Comparison of ENCODE assay signal across 36 cellular contexts in genomic region chr19:11024259-11024658, GRCh38.
A peak's percentile ranks its signal among the peaks of the same experiment; 100 is the strongest.
DNase-seq lines count a peak whose midpoint lies in the region; ATAC-seq, FAIRE-seq and TF ChIP-seq lines count a peak whose summit lies in the region.
"Had no signal": no experiment of that assay in that cellular context is flagged by ENCODE, and none has a peak within 500 bp of the region (broad histone marks: within the 10 kb centered on the region; RNA-seq: fewer than 3 reads in every experiment).

No MANE protein-coding gene starts in this region.

- H3K36me3 Mint-ChIP-seq in natural killer cell treated with Interleukin-12 subunit alpha and Interleukin-12 subunit beta and Interleukin-15 and Interleukin-18, amount 100 ng/mL, for 72 hours, result no peaks in the 10 kb centered on the region
- H3K36me3 Mint-ChIP-seq in natural killer cell, result no peaks in the 10 kb centered on the region
- peaks cover 11% of the 10 kb centered on the region for H3K36me3 Mint-ChIP-seq in astrocyte (ENCODE audit: low read depth, unreplicated experiment)

- H3K9me3 ChIP-seq in astrocyte (ENCODE audit: insufficient read depth, low read depth, low read length) (no peaks in the 10 kb centered on the region), mesodermal cell (ENCODE audit: control insufficient read depth, low read length) (no peaks in the 10 kb centered on the region), BE2C (no peaks in the 10 kb centered on the region)
- H3K9me3 ChIP-seq: BLaER1 treated with 17β-estradiol and CSF1 and Interleukin-3, amounts not matched to agents 10 nM and 100 nM; esophagus muscularis mucosa; Peyer's patch; SJSA1; thoracic aorta; uterus had no signal

- H3K36me3 ChIP-seq in astrocyte (ENCODE audit: insufficient read depth, low read length) (peaks cover 26% of the 10 kb centered on the region), mesodermal cell (ENCODE audit: control insufficient read depth, insufficient read depth, low read length) (peaks cover 96% of the 10 kb centered on the region), BE2C (peaks cover 89% of the 10 kb centered on the region)
- H3K36me3 ChIP-seq: uterus had no signal

- no peak overlapping the region for H3K4me2 ChIP-seq in astrocyte (ENCODE audit: low read length)
- H3K4me2 ChIP-seq: hepatocyte had no signal

- H3K27ac ChIP-seq in astrocyte (ENCODE audit: low read depth, low read length), result no peak overlapping the region
- H3K27ac ChIP-seq in mesodermal cell (ENCODE audit: low read depth, low read length, severe bottlenecking), result peak overlapping the region; percentile 1
- H3K27ac ChIP-seq: esophagus muscularis mucosa, hepatocyte, Peyer's patch, SJSA1, thoracic aorta had no signal

- no peaks in the 10 kb centered on the region for H3K27me3 Mint-ChIP-seq in natural killer cell treated with Interleukin-12 subunit alpha and Interleukin-12 subunit beta and Interleukin-15 and Interleukin-18, amount 100 ng/mL, for 72 hours
- H3K27me3 Mint-ChIP-seq in natural killer cell (ENCODE audit: low read depth in 2 of 2) (no peaks in the 10 kb centered on the region), astrocyte (ENCODE audit: low read depth, unreplicated experiment) (no peaks in the 10 kb centered on the region)
- H3K27me3 Mint-ChIP-seq: activated CD4-positive, alpha-beta T cell treated with anti-CD3 and anti-CD28 coated beads, Interleukin-2, amount 10 ng/mL, durations not matched to agents 7 days and 5 days; stimulated activated naive CD8-positive, alpha-beta T cell treated with anti-CD3 and anti-CD28 coated beads, Interleukin-15, amount 100 ng/mL, for 72 hours; T-cell had no signal

- H3K4me1 Mint-ChIP-seq in natural killer cell treated with Interleukin-12 subunit alpha and Interleukin-12 subunit beta and Interleukin-15 and Interleukin-18, amount 100 ng/mL, for 72 hours (ENCODE audit: low read depth in 2 of 2), result no peaks in the 10 kb centered on the region
- H3K4me1 Mint-ChIP-seq in natural killer cell, result no peaks in the 10 kb centered on the region
- no peaks in the 10 kb centered on the region for H3K4me1 Mint-ChIP-seq in astrocyte (ENCODE audit: low read depth, unreplicated experiment)
- H3K4me1 Mint-ChIP-seq: activated CD4-positive, alpha-beta T cell treated with anti-CD3 and anti-CD28 coated beads, Interleukin-2, amount 10 ng/mL, durations not matched to agents 7 days and 5 days; neural crest cell; T-cell; WTC11 had no signal

- intact Hi-C loops in natural killer cell (cut with micrococcal nuclease), result no loop called here

- no peak for ATAC-seq in natural killer cell treated with Interleukin-12 subunit alpha and Interleukin-12 subunit beta and Interleukin-15 and Interleukin-18, amount 100 ng/mL, for 72 hours
- ATAC-seq in natural killer cell, result no peak
- ATAC-seq: right cardiac atrium; stimulated activated naive CD8-positive, alpha-beta T cell treated with anti-CD3 and anti-CD28 coated beads, Interleukin-15, amount 100 ng/mL, for 72 hours; T-cell; WTC11 had no signal

- H3K9ac ChIP-seq in astrocyte (ENCODE audit: low read length), result no peak overlapping the region

- H3K4me3 ChIP-seq in astrocyte (ENCODE audit: insufficient read depth, low read depth, low read length) (no peak overlapping the region), mesodermal cell (ENCODE audit: extremely low read depth, insufficient read depth, low read length, poor library complexity, severe bottlenecking) (no peak overlapping the region), BE2C (ENCODE audit: low read depth, low read length) (no peak overlapping the region)
- H3K4me3 ChIP-seq: BLaER1 treated with 17β-estradiol and CSF1 and Interleukin-3, amounts not matched to agents 10 nM and 100 nM; esophagus muscularis mucosa; hepatocyte; Peyer's patch; SJSA1; thoracic aorta; uterus had no signal

- no peaks in the 10 kb centered on the region for H3K9me3 Mint-ChIP-seq in natural killer cell treated with Interleukin-12 subunit alpha and Interleukin-12 subunit beta and Interleukin-15 and Interleukin-18, amount 100 ng/mL, for 72 hours
- H3K9me3 Mint-ChIP-seq in natural killer cell (no peaks in the 10 kb centered on the region), astrocyte (ENCODE audit: unreplicated experiment) (no peaks in the 10 kb centered on the region)
- H3K9me3 Mint-ChIP-seq: activated CD4-positive, alpha-beta T cell treated with anti-CD3 and anti-CD28 coated beads, Interleukin-2, amount 10 ng/mL, durations not matched to agents 7 days and 5 days; neural crest cell; stimulated activated naive CD8-positive, alpha-beta T cell treated with anti-CD3 and anti-CD28 coated beads, Interleukin-15, amount 100 ng/mL, for 72 hours; T-cell; WTC11 had no signal

- H3K27me3 ChIP-seq in astrocyte (ENCODE audit: insufficient read depth, low read length), result no peaks in the 10 kb centered on the region
- H3K27me3 ChIP-seq in BE2C, result no peaks in the 10 kb centered on the region
- H3K27me3 ChIP-seq: BLaER1 treated with 17β-estradiol and CSF1 and Interleukin-3, amounts not matched to agents 10 nM and 100 nM; esophagus muscularis mucosa; hepatocyte; Peyer's patch; SJSA1; uterus had no signal

- 94 to 96% methylated on average over 12 to 13 of the region's 13 CpGs for WGBS in mesodermal cell (ENCODE audit: insufficient coverage in 2 of 2), 2 experiments

- FAIRE-seq in astrocyte (lab: Jason Lieb, UNC), result no peak
- FAIRE-seq: endometrium, G401.6 had no signal

- TF ChIP-seq CTCF in natural killer cell (IDR thresholded peaks at IDR 0.05) (no peak), astrocyte (IDR thresholded peaks at IDR 0.05; ENCODE audit: insufficient read depth, low read depth, low read length) (no peak), BE2C (IDR thresholded peaks at IDR 0.05; ENCODE audit: low read depth, low read length) (no peak)

- no peak overlapping the region for H3K4me3 Mint-ChIP-seq in natural killer cell treated with Interleukin-12 subunit alpha and Interleukin-12 subunit beta and Interleukin-15 and Interleukin-18, amount 100 ng/mL, for 72 hours
- H3K4me3 Mint-ChIP-seq in natural killer cell, result no peak overlapping the region
- H3K4me3 Mint-ChIP-seq in astrocyte (ENCODE audit: unreplicated experiment), result no peak overlapping the region
- H3K4me3 Mint-ChIP-seq: activated CD4-positive, alpha-beta T cell treated with anti-CD3 and anti-CD28 coated beads, Interleukin-2, amount 10 ng/mL, durations not matched to agents 7 days and 5 days; neural crest cell; stimulated activated naive CD8-positive, alpha-beta T cell treated with anti-CD3 and anti-CD28 coated beads, Interleukin-15, amount 100 ng/mL, for 72 hours; T-cell; WTC11 had no signal

- no peaks in the 10 kb centered on the region for H3K79me2 ChIP-seq in astrocyte (ENCODE audit: insufficient read depth, low read length)
- H3K79me2 ChIP-seq: hepatocyte had no signal

- H2AFZ ChIP-seq in astrocyte (ENCODE audit: low read depth, low read length), result no peak overlapping the region
- H2AFZ ChIP-seq: hepatocyte had no signal

- peak; percentile 12 for DNase-seq in natural killer cell treated with Interleukin-12 subunit alpha and Interleukin-12 subunit beta and Interleukin-15 and Interleukin-18, amount 100 ng/mL, for 72 hours (ENCODE audit: low spot score)
- DNase-seq in natural killer cell (no peak), astrocyte (ENCODE audit: low read depth) (no peak), DMS 273 (lab: John Stamatoyannopoulos, UW; ENCODE audit: unreplicated experiment) (no peak), NCI-H146 (lab: John Stamatoyannopoulos, UW) (no peak), cerebellum (ENCODE audit: low spot score) (no peak), BE2C (no peak)
- DNase-seq: activated CD4-positive, alpha-beta T cell treated with anti-CD3 and anti-CD28 coated beads, Interleukin-2, amount 10 ng/mL, durations not matched to agents 7 days and 5 days; activated gamma-delta T cell treated with Interleukin-2 at 50 U/mL for 16 hours; activated T-cell treated with anti-CD3 and anti-CD28 coated beads, Interleukin-2, amount 50 U/mL, for 48 hours; COR-L47; DMS53; foreskin melanocyte; HCEC 1CT; kidney glomerular epithelial cell; mammary epithelial cell; MV-4-11; NCI-H1436; NCI-H345; NCI-H748 treated with DMSO at 0.1 percent for 48 hours; Peyer's patch; stimulated activated CD8-positive, alpha-beta memory T cell treated with anti-CD3 and anti-CD28 coated beads, Interleukin-4, amount 100 ng/mL, for 48 hours; stimulated activated naive CD8-positive, alpha-beta T cell treated with anti-CD3 and anti-CD28 coated beads, Interleukin-15, amount 100 ng/mL, for 72 hours; T-cell; uterus had no signal

- no peak overlapping the region for H3K27ac Mint-ChIP-seq in natural killer cell treated with Interleukin-12 subunit alpha and Interleukin-12 subunit beta and Interleukin-15 and Interleukin-18, amount 100 ng/mL, for 72 hours
- H3K27ac Mint-ChIP-seq in natural killer cell, result no peak overlapping the region
- H3K27ac Mint-ChIP-seq in astrocyte (ENCODE audit: unreplicated experiment), result peak overlapping the region; percentile 47
- H3K27ac Mint-ChIP-seq: activated CD4-positive, alpha-beta T cell treated with anti-CD3 and anti-CD28 coated beads, Interleukin-2, amount 10 ng/mL, durations not matched to agents 7 days and 5 days; WTC11 had no signal

- H4K20me1 ChIP-seq in astrocyte (ENCODE audit: insufficient read depth, low read length), result peaks cover 40% of the 10 kb centered on the region

- no peaks in the 10 kb centered on the region for H3K4me1 ChIP-seq in astrocyte (ENCODE audit: insufficient read depth, low read length)
- H3K4me1 ChIP-seq in mesodermal cell (ENCODE audit: control insufficient read depth, insufficient read depth, low read length, poor library complexity, severe bottlenecking), result peaks cover 5% of the 10 kb centered on the region
- H3K4me1 ChIP-seq in BE2C, result no peaks in the 10 kb centered on the region
- H3K4me1 ChIP-seq: esophagus muscularis mucosa, Peyer's patch, SJSA1 had no signal
